ENCODE assay signal across 10 cellular contexts in the genomic region with DNA sequence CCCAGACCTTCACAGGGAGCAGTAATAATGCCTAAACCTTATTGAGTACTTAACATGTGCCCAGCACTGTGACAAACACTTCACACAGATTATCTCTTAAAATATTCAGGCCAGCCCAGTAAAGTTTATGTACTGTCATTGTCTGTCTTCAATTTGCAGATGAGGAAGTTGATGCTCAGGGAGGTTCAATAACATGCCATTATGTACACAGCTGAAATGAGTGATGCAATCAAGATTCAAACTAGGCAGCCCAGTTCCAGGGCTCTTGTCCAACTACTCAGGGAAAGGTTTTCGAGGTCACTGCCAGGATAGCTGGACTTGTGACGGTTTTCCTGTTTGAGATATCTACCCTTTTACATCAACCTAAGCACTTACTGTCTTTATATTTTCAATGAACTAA. TPM values are rescaled to one million over a fixed set of nuclear protein-coding genes. Genes with fewer than 3 reads are reported as not detected.
DNase-seq lines count a peak whose midpoint lies in the region; ATAC-seq, FAIRE-seq and TF ChIP-seq lines count a peak whose summit lies in the region.
"Had no signal": no experiment of that assay in that cellular context is flagged by ENCODE, and none has a peak within 500 bp of the region (broad histone marks: within the 10 kb centered on the region; RNA-seq: fewer than 3 reads in every experiment).

No MANE protein-coding gene starts in this region.

- dilution Hi-C loops in IMR-90 (cut with HindIII; ENCODE audit: low sequenced_read_pairs, unreplicated experiment), result no loop called here

- intact Hi-C loops in IMR-90 (cut with micrococcal nuclease), result no loop called here
- intact Hi-C loops in sciatic nerve (cut with DNase I), result no loop called here

- H2BK12ac ChIP-seq in H1 (ENCODE audit: low read depth, low read length), result no peak overlapping the region; the same call in 1 of the 2 replicates

- H3K9ac ChIP-seq in IMR-90 (ENCODE audit: low read depth, low read length) (no peak overlapping the region), H1 (replicated peaks in 1 of 4; ENCODE audit: extremely low read depth in 1 of 4, low read depth in 3 of 4, low read length in 3 of 4) (no peak overlapping the region)

- no peaks in the 10 kb centered on the region for H3K9me1 ChIP-seq in IMR-90 (ENCODE audit: insufficient read depth, low read length)

- H2BK120ac ChIP-seq in IMR-90 (ENCODE audit: low read depth, low read length) (no peak overlapping the region), H1 (replicated peaks; ENCODE audit: low read depth, low read length) (no peak overlapping the region)

- no peak for DNase-seq in IMR-90
- peak; percentile 19 for DNase-seq in NCI-H460 (ENCODE audit: extremely low read depth, low read depth)
- no peak for DNase-seq in H1 (ENCODE audit: low read depth in 1 of 2, low spot score in 2 of 2)
- no peak for DNase-seq in sciatic nerve (ENCODE audit: low spot score)
- DNase-seq in retina, result no peak
- no peak for DNase-seq in HK-2 (ENCODE audit: unreplicated experiment)
- DNase-seq in NK-92 (lab: John Stamatoyannopoulos, UW; ENCODE audit: unreplicated experiment), result no peak
- DNase-seq in activated effector memory CD4-positive, alpha-beta T cell treated with Interleukin-2 at 50 U/mL for 16 hours, result no peak
- DNase-seq: activated naive CD4-positive, alpha-beta T cell treated with anti-CD3 and anti-CD28 coated beads for 36 hours; effector memory CD8-positive, alpha-beta T cell had no signal

- ATAC-seq in IMR-90 (ENCODE audit: low read depth) (no peak), sciatic nerve (peak; percentile 75)
- ATAC-seq: effector memory CD8-positive, alpha-beta T cell had no signal

- no peaks in the 10 kb centered on the region for H3K27me3 ChIP-seq in IMR-90 (ENCODE audit: control insufficient read depth, insufficient read depth, low read length)
- peaks cover 0 to 2% (median 0%) of the 10 kb centered on the region in 4 experiments; a peak in 1 of 7 replicates for H3K27me3 ChIP-seq in H1 (replicated peaks in 1 of 4; ENCODE audit: control insufficient read depth in 3 of 4, extremely low read depth in 1 of 4, insufficient read depth in 3 of 4, low read length in 3 of 4)

- H4K8ac ChIP-seq in IMR-90 (ENCODE audit: low read depth in 2 of 2, low read length in 2 of 2), result no peak overlapping the region
- no peak overlapping the region for H4K8ac ChIP-seq in H1 (ENCODE audit: extremely low read depth, insufficient read depth, low read length)

- H3K18ac ChIP-seq in IMR-90 (ENCODE audit: low read depth, low read length), result no peak overlapping the region
- no peak overlapping the region for H3K18ac ChIP-seq in H1 (ENCODE audit: extremely low read depth, low read length)

- H3K23ac ChIP-seq in IMR-90 (ENCODE audit: low read depth, low read length) (no peak overlapping the region), H1 (ENCODE audit: insufficient read length) (no peak overlapping the region)

- TF ChIP-seq RAD21 in IMR-90 (IDR thresholded peaks at IDR 0.05; ENCODE audit: low read length) (no peak), H1 (IDR thresholded peaks at IDR 0.05 in 1 of 2, conservative IDR thresholded peaks at IDR 0.05 in 1 of 2; ENCODE audit: low read depth in 2 of 2, low read length in 2 of 2) (no peak)

- CTCF ChIA-PET in IMR-90 (lab: Yijun Ruan, JAX), result no interaction called here
- CTCF ChIA-PET in H1 (lab: Charles Lee; ENCODE audit: partially characterized antibody), result interaction anchor here (0.7 to 1.1 kb wide), 4 partner anchors 14 to 61 kb away, joined by 3 to 4 read pairs (median 3); no protein-coding TSS in a partner anchor

- in situ Hi-C loops in IMR-90 (cut with MboI; ENCODE audit: low sequenced_read_pairs), result no loop called here

- H2BK5ac ChIP-seq in IMR-90 (ENCODE audit: low read depth, low read length, poor library complexity, severe bottlenecking) (no peak overlapping the region), H1 (ENCODE audit: low read depth, low read length) (no peak overlapping the region)

- no peak overlapping the region for H3K4me3 ChIP-seq in IMR-90 (ENCODE audit: insufficient read depth, low read depth, low read length)
- H3K4me3 ChIP-seq in H1 (ENCODE audit: extremely low read depth in 1 of 4, insufficient read depth in 2 of 4, low read depth in 3 of 4, low read length in 4 of 4), result no peak overlapping the region

- H3K79me2 ChIP-seq in H1 (ENCODE audit: control insufficient read depth in 1 of 2, insufficient read depth in 2 of 2, low read length in 2 of 2), result no peaks in the 10 kb centered on the region

- FAIRE-seq in H1 (lab: Jason Lieb, UNC), result no peak

- no peaks in the 10 kb centered on the region for H3K79me1 ChIP-seq in IMR-90 (ENCODE audit: low read depth in 1 of 2, low read length in 2 of 2)
- H3K79me1 ChIP-seq in H1 (ENCODE audit: low read depth, low read length), result peaks cover 3% of the 10 kb centered on the region; the same call in 1 of the 2 replicates

- H3K4ac ChIP-seq in IMR-90 (ENCODE audit: low read depth, low read length) (no peak overlapping the region), H1 (replicated peaks; ENCODE audit: insufficient read length, low read depth, low read length) (no peak overlapping the region)

- no CpG with 5 or more reads among the region's 2 CpGs for WGBS in IMR-90 (ENCODE audit: extremely low coverage in 2 of 2, insufficient read length in 1 of 2), 2 experiments
- 85% methylated on average over 2 of the region's 2 CpGs; no CpG with 5 or more reads in 1 of the 2 experiments for WGBS in H1 (ENCODE audit: extremely low coverage in 1 of 2, insufficient coverage in 1 of 2, insufficient read length in 1 of 2, insufficient replicate concordance in 2 of 2, low coverage in 1 of 2, low lambda C conversion rate in 2 of 2, missing lambda C conversion rate in 1 of 2), 2 experiments

- no peaks in the 10 kb centered on the region for H4K20me1 ChIP-seq in IMR-90 (ENCODE audit: insufficient read depth, low read length)
- H4K20me1 ChIP-seq in H1 (replicated peaks in 1 of 2; ENCODE audit: control insufficient read depth in 1 of 2, insufficient read depth in 2 of 2, low read length in 2 of 2), result no peaks in the 10 kb centered on the region

- TF ChIP-seq CTCF in IMR-90 (conservative IDR thresholded peaks at IDR 0.05; ENCODE audit: low read depth, low read length), result no peak
- no peak for TF ChIP-seq CTCF in H1 (IDR thresholded peaks at IDR 0.05; ENCODE audit: control extremely low read depth in 1 of 3, insufficient read depth in 1 of 3, low read depth in 1 of 3, low read length in 3 of 3)

- POLR2A ChIA-PET in IMR-90 (lab: Charles Lee; ENCODE audit: unreplicated experiment), result no interaction called here
- POLR2A ChIA-PET in H1 (lab: Charles Lee; ENCODE audit: partially characterized antibody), result no interaction called here

- no peak overlapping the region for H2BK15ac ChIP-seq in IMR-90 (ENCODE audit: low read depth, low read length)
- no peak overlapping the region for H2BK15ac ChIP-seq in H1 (ENCODE audit: low read length)

- no peak for TF ChIP-seq POLR2A in IMR-90 (IDR thresholded peaks at IDR 0.05; ENCODE audit: low read depth, low read length)
- TF ChIP-seq POLR2A in H1 (IDR thresholded peaks at IDR 0.05; ENCODE audit: control extremely low read depth in 1 of 2, low read depth in 2 of 2, low read length in 2 of 2), result no peak

- H3K56ac ChIP-seq in IMR-90 (ENCODE audit: extremely low read depth, insufficient read depth, low read length) (no peak overlapping the region), H1 (replicated peaks; ENCODE audit: insufficient read length, low read depth, low read length) (no peak overlapping the region)

- H4K91ac ChIP-seq in IMR-90 (ENCODE audit: insufficient read depth, low read depth, low read length) (no peak overlapping the region), H1 (replicated peaks; ENCODE audit: insufficient read length, low read length) (no peak overlapping the region)

- TF ChIP-seq EP300 in H1 (IDR thresholded peaks at IDR 0.05; ENCODE audit: borderline replicate concordance in 1 of 2, low read depth in 2 of 2, low read length in 2 of 2), result no peak

- no peaks in the 10 kb centered on the region for H3K4me1 ChIP-seq in IMR-90 (ENCODE audit: control insufficient read depth, insufficient read depth, low read length)
- H3K4me1 ChIP-seq in H1 (replicated peaks in 1 of 4; ENCODE audit: control insufficient read depth in 3 of 4, insufficient read depth in 4 of 4, low read length in 3 of 4), result peaks cover 4 to 22% (median 7%) of the 10 kb centered on the region in 4 experiments; a peak in 4 of 7 replicates

- H2AK5ac ChIP-seq in IMR-90 (ENCODE audit: low read depth, low read length) (no peak overlapping the region), H1 (ENCODE audit: low read depth, low read length) (no peak overlapping the region)

- H4K5ac ChIP-seq in IMR-90 (ENCODE audit: low read depth, low read length) (no peak overlapping the region), H1 (ENCODE audit: insufficient read length, low read depth, low read length) (no peak overlapping the region)

- H2BK20ac ChIP-seq in IMR-90 (ENCODE audit: low read depth, low read length) (no peak overlapping the region), H1 (ENCODE audit: low read length) (no peak overlapping the region)

- no peak overlapping the region for H2AK9ac ChIP-seq in IMR-90 (replicated peaks; ENCODE audit: low read depth, low read length, poor library complexity)

- H3K36me3 ChIP-seq in IMR-90 (ENCODE audit: control insufficient read depth, insufficient read depth, low read length) (no peaks in the 10 kb centered on the region), H1 (ENCODE audit: control insufficient read depth in 2 of 4, insufficient read depth in 4 of 4, low read length in 3 of 4) (no peaks in the 10 kb centered on the region)

- H3K9me3 ChIP-seq in IMR-90 (ENCODE audit: control insufficient read depth, insufficient read depth, low read length) (no peaks in the 10 kb centered on the region), H1 (ENCODE audit: insufficient read depth in 2 of 2, low read depth in 1 of 2, low read length in 1 of 2) (no peaks in the 10 kb centered on the region)

- no TSS peak for BruUV-seq in IMR-90 (replicated peaks; lab: Mats Ljungman, UMichigan)

- H3K27ac ChIP-seq in IMR-90 (ENCODE audit: insufficient read depth, low read length), result no peak overlapping the region
- H3K27ac ChIP-seq in H1 (ENCODE audit: low read depth, low read length), result no peak overlapping the region

- H3K23me2 ChIP-seq in H1 (ENCODE audit: low read depth, low read length), result no peaks in the 10 kb centered on the region

- no peak overlapping the region for H2AFZ ChIP-seq in IMR-90 (replicated peaks; ENCODE audit: low read length, poor library complexity)
- H2AFZ ChIP-seq in H1 (ENCODE audit: low read length), result no peak overlapping the region

- H3K4me2 ChIP-seq in IMR-90 (ENCODE audit: low read depth, low read length), result no peak overlapping the region
- 0 out of 4 replicates have a peak overlapping the region, but pooled peaks of 1 of the 2 experiments have one; percentile 32 for H3K4me2 ChIP-seq in H1 (ENCODE audit: insufficient read depth in 1 of 2, low read depth in 2 of 2, low read length in 2 of 2)

- no peak overlapping the region for H3K14ac ChIP-seq in IMR-90 (replicated peaks; ENCODE audit: low read depth, low read length)
- no peak overlapping the region for H3K14ac ChIP-seq in H1 (ENCODE audit: insufficient read length)

RNA-seq across cellular contexts. Expression of a gene that starts 56.1 kb away (rescaled TPM):
- total RNA-seq in IMR-90 (2012; rRNA removed), result 0.90 and 1.4 TPM in 2 replicates
- 3.0 and 3.5 TPM in 2 replicates for polyA plus RNA-seq in IMR-90 (2012; rRNA removed)
- 2.1 and 7.7 TPM in 2 replicates for polyA plus RNA-seq in IMR-90 (2012; cell fraction: cytosol; rRNA removed)
- polyA plus RNA-seq in IMR-90 (2012; cell fraction: nucleus; rRNA removed; ENCODE audit: low replicate concordance), result 8.7 and 12.6 TPM in 2 replicates
- 7.3 and 7.4 TPM in 2 replicates for total RNA-seq in NCI-H460 (2014; rRNA removed; shearing (Covaris generic))
- polyA plus RNA-seq in NCI-H460 (2014; cell fraction: nucleus; rRNA removed), result 6.3 and 13.3 TPM in 2 replicates
- total RNA-seq in H1 (2021; fragmentation: NEBNext Ultra II Directional; extraction: Animal tissue kit (Norgen Biotek cat#: 25700)), result 95.3 and 101 TPM in 2 replicates
- 25.9 and 44.3 TPM in 2 replicates for polyA plus RNA-seq in H1 (2011; rRNA removed)
- 27.8 TPM for polyA plus RNA-seq in H1 (2011; cell fraction: cytosol; rRNA removed)
- polyA plus RNA-seq in H1 (2011; cell fraction: nucleus; rRNA removed), result 132 TPM
- polyA plus RNA-seq in H1 (2012, experiment 1 of 2), result 77.3 to 113 TPM (median 88.3 TPM) in 4 replicates
- 20.6 TPM for polyA plus RNA-seq in H1 (2012, experiment 2 of 2)
- polyA plus RNA-seq in H1 (2013, experiment 1 of 2), result 47.8 TPM
- polyA plus RNA-seq in H1 (2013, experiment 2 of 2), result 42.8 TPM
- 71.0 and 86.4 TPM in 2 replicates for polyA minus RNA-seq in H1 (2011; rRNA and poly(A)+ RNA removed)
- polyA minus RNA-seq in H1 (2011; cell fraction: cytosol; rRNA and poly(A)+ RNA removed), result 92.1 TPM
- polyA minus RNA-seq in H1 (2011; cell fraction: nucleus; rRNA and poly(A)+ RNA removed), result 279 TPM
- 129 TPM for total RNA-seq in sciatic nerve

Comparison
In these comparisons a context has a peak if more than half of its experiments do, and no peak if none do; other contexts are left out.
1. RNA of a gene that starts 56.1 kb away (total RNA-seq): 129 TPM in sciatic nerve (single experiment) and 95.3 to 101 TPM in H1; 7.3 to 7.4 TPM in NCI-H460 and 0.90 to 1.4 TPM in IMR-90; every median in the first group is over 10 times any median in the second.